1 cellular context compared by ENCODE assay signal in genomic region chr6:24931752-24932691, GRCh38.
TF ChIP-seq lines count a peak whose summit lies in the region.

No MANE protein-coding gene starts in this region.

TF ChIP-seq in GM23338, 12 proteins besides CTCF, POLR2A, EP300 and RAD21 (continued from another document):
- TF ChIP-seq ZNF462 (CRISPR knock-in tag; IDR thresholded peaks at IDR 0.05) (no peak), NANOG (IDR thresholded peaks at IDR 0.05; ENCODE audit: borderline replicate concordance) (no peak)
TF ChIP-seq in GM23338: peak in this region for 0.
